ENCODE assay signal across 1 cellular context in genomic region chr16:25013751-25014499, GRCh38.
TF ChIP-seq lines count a peak whose summit lies in the region.

No MANE protein-coding gene starts in this region.

TF ChIP-seq in HepG2, 621 proteins besides CTCF, POLR2A, EP300 and RAD21 (continued from another document):
- 0 out of 2 replicates have a peak, but pooled peaks have one; percentile 4 for TF ChIP-seq GMEB1 (CRISPR knock-in tag; IDR thresholded peaks at IDR 0.05; ENCODE audit: borderline replicate concordance)
- TF ChIP-seq CENPX (CRISPR knock-in tag; IDR thresholded peaks at IDR 0.05): no peak
- TF ChIP-seq GTF3A (CRISPR knock-in tag; conservative IDR thresholded peaks at IDR 0.05): no peak
- TF ChIP-seq ARID5B (CRISPR knock-in tag; IDR thresholded peaks at IDR 0.05): peak; percentile 49
- TF ChIP-seq THAP7 (CRISPR knock-in tag; IDR thresholded peaks at IDR 0.05): no peak
- TF ChIP-seq ELF3 (CRISPR knock-in tag; IDR thresholded peaks at IDR 0.05): no peak; the same call in none of the 2 replicates
- TF ChIP-seq MED13 (CRISPR knock-in tag; IDR thresholded peaks at IDR 0.05): no peak
- no peak for TF ChIP-seq ZNF350 (CRISPR knock-in tag; IDR thresholded peaks at IDR 0.05; ENCODE audit: borderline replicate concordance, low read depth)
- TF ChIP-seq ZNF652 (CRISPR knock-in tag; IDR thresholded peaks at IDR 0.05; ENCODE audit: borderline replicate concordance, low read depth): no peak
- TF ChIP-seq YEATS2 (CRISPR knock-in tag; IDR thresholded peaks at IDR 0.05; ENCODE audit: borderline replicate concordance): peak; percentile 5; the same call in 1 of the 2 replicates
- TF ChIP-seq ARID2 (CRISPR knock-in tag; IDR thresholded peaks at IDR 0.05; ENCODE audit: borderline replicate concordance): no peak
- no peak for TF ChIP-seq ZEB1 (IDR thresholded peaks at IDR 0.05; ENCODE audit: insufficient replicate concordance, low read depth)
- no peak for TF ChIP-seq PBX2 (CRISPR knock-in tag; IDR thresholded peaks at IDR 0.05)
- 0 out of 2 replicates have a peak, but pooled peaks have one; percentile 23 for TF ChIP-seq ZNF335 (CRISPR knock-in tag; IDR thresholded peaks at IDR 0.05)
- TF ChIP-seq MXD3 (CRISPR knock-in tag; IDR thresholded peaks at IDR 0.05): no peak
- 0 out of 2 replicates have a peak, but pooled peaks have one; percentile 27 for TF ChIP-seq ELF4 (CRISPR knock-in tag; IDR thresholded peaks at IDR 0.05; ENCODE audit: borderline replicate concordance)
- no peak for TF ChIP-seq SSRP1 (CRISPR knock-in tag; IDR thresholded peaks at IDR 0.05)
- no peak for TF ChIP-seq ZSCAN5A (CRISPR knock-in tag; IDR thresholded peaks at IDR 0.05; ENCODE audit: borderline replicate concordance)
- TF ChIP-seq ZNF274 (CRISPR knock-in tag; IDR thresholded peaks at IDR 0.05): no peak
- TF ChIP-seq RXRA (CRISPR knock-in tag; IDR thresholded peaks at IDR 0.05): no peak
- no peak for TF ChIP-seq SP140L (CRISPR knock-in tag; IDR thresholded peaks at IDR 0.05; ENCODE audit: borderline replicate concordance)
- TF ChIP-seq KLF13 (CRISPR knock-in tag; IDR thresholded peaks at IDR 0.05): no peak
- no peak for TF ChIP-seq PHB2 (IDR thresholded peaks at IDR 0.05; ENCODE audit: partially characterized antibody)
- no peak for TF ChIP-seq ZNF629 (CRISPR knock-in tag; conservative IDR thresholded peaks at IDR 0.05)
- TF ChIP-seq YEATS4 (CRISPR knock-in tag; IDR thresholded peaks at IDR 0.05; ENCODE audit: borderline replicate concordance): no peak
- TF ChIP-seq NFE2 (CRISPR knock-in tag; IDR thresholded peaks at IDR 0.05): no peak
- TF ChIP-seq THAP11 (CRISPR knock-in tag; IDR thresholded peaks at IDR 0.05): no peak
- 0 out of 2 replicates have a peak, but pooled peaks have one; percentile 12 for TF ChIP-seq HOXA9 (CRISPR knock-in tag; IDR thresholded peaks at IDR 0.05; ENCODE audit: borderline replicate concordance)
